Comparison of ENCODE assay signal across 8 cellular contexts in genomic region chr7:43582503-43583423, GRCh38. TPM values are rescaled to one million over a fixed set of nuclear protein-coding genes. Genes with fewer than 3 reads are reported as not detected.
DNase-seq lines count a peak whose midpoint lies in the region; ATAC-seq and TF ChIP-seq lines count a peak whose summit lies in the region.

Gene STK17A, plus strand, starts transcription at chr7:43583108. Its CDS starts 136 bp downstream, at chr7:43583244.

- 0 out of 3 replicates have a peak within 1 kb of the TSS, but pooled peaks have one; percentile 26 for H2BK15ac ChIP-seq in IMR-90 (ENCODE audit: low read depth, low read length)

- intact Hi-C loops in IMR-90 (cut with micrococcal nuclease) (loop anchor here (1.0 to 10.0 kb wide), 4 partner anchors 118 to 648 kb away; partner anchors contain the start of genes MRPL32 and PSMA2), PC-3 (cut with micrococcal nuclease) (loop anchor here (1.0 kb wide), 3 partner anchors 118 to 257 kb away; no protein-coding TSS in a partner anchor)

- peak within 1 kb of the TSS; percentile 58 for H3K18ac ChIP-seq in IMR-90 (ENCODE audit: low read depth, low read length)

- CTCF ChIA-PET in IMR-90 (lab: Yijun Ruan, JAX) (interaction anchor here (0.5 to 2.7 kb wide), 64 partner anchors 8 to 694 kb away, joined by 3 to 104 read pairs (median 4); partner anchors contain the start of genes BLVRA and COA1), PC-3 (lab: Charles Lee) (interaction anchor here (0.5 to 2.4 kb wide), 44 partner anchors 10 to 650 kb away, joined by 3 to 167 read pairs (median 5); partner anchors contain the start of genes BLVRA, MRPL32 and PSMA2)

- H2AK9ac ChIP-seq in IMR-90 (replicated peaks; ENCODE audit: low read depth, low read length, poor library complexity), result peak within 1 kb of the TSS; percentile 91

- POLR2A ChIA-PET in IMR-90 (lab: Charles Lee; ENCODE audit: unreplicated experiment) (interaction anchor here (0.5 to 1.3 kb wide), 12 partner anchors 10 to 303 kb away, joined by 3 to 23 read pairs (median 4); no protein-coding TSS in a partner anchor), PC-3 (lab: Charles Lee; ENCODE audit: unreplicated experiment) (interaction anchor here (0.5 to 1.4 kb wide), 50 partner anchors 9 to 1493 kb away, joined by 3 to 120 read pairs (median 8); partner anchors contain the start of genes COA1, MRPL32 and PSMA2)

- no peaks in the 10 kb centered on the region for H3K9me1 ChIP-seq in IMR-90 (ENCODE audit: insufficient read depth, low read length)

- H3K27me3 ChIP-seq in IMR-90 (ENCODE audit: control insufficient read depth, insufficient read depth, low read length) (peaks cover 2% of the 10 kb centered on the region; the same call in 1 of the 2 replicates), PC-3 (ENCODE audit: low read length) (no peaks in the 10 kb centered on the region), muscle layer of colon (ENCODE audit: control insufficient read depth in 1 of 2, insufficient read depth in 2 of 2, low read length in 2 of 2) (no peaks in the 10 kb centered on the region)

- H3K4me3 ChIP-seq in IMR-90 (ENCODE audit: insufficient read depth, low read depth, low read length) (peak within 1 kb of the TSS; percentile 91), PC-3 (ENCODE audit: low read length) (peak within 1 kb of the TSS; percentile 95), muscle layer of colon (ENCODE audit: low read depth in 1 of 2, low read length in 2 of 2) (peak within 1 kb of the TSS; percentile 81 to 88)

- peak within 1 kb of the TSS; percentile 22; the same call in 1 of the 2 replicates for H4K91ac ChIP-seq in IMR-90 (ENCODE audit: insufficient read depth, low read depth, low read length)

- DNase-seq in DMS153 (lab: John Stamatoyannopoulos, UW) (peak; percentile 93), IMR-90 (peak; percentile 85), PC-3 (peak; percentile 92)
- DNase-seq in activated T-cell treated with anti-CD3 and anti-CD28 coated beads, Interleukin-2, amount 50 U/mL, for 1 hour, result peak; percentile 97
- peak; percentile 90 to 94 for DNase-seq in stimulated activated CD8-positive, alpha-beta memory T cell treated with anti-CD3 and anti-CD28 coated beads, Interleukin-7, amount 100 ng/mL, for 4 hours (ENCODE audit: low read depth in 2 of 2)

- peak within 1 kb of the TSS; percentile 62 for H3K14ac ChIP-seq in IMR-90 (replicated peaks; ENCODE audit: low read depth, low read length)

- no peaks in the 10 kb centered on the region for H3K36me3 ChIP-seq in IMR-90 (ENCODE audit: control insufficient read depth, insufficient read depth, low read length)
- no peaks in the 10 kb centered on the region for H3K36me3 ChIP-seq in PC-3 (ENCODE audit: low read depth, low read length)
- no peaks in the 10 kb centered on the region for H3K36me3 ChIP-seq in muscle layer of colon (ENCODE audit: insufficient read depth, low read length)

- H3K9ac ChIP-seq in IMR-90 (ENCODE audit: low read depth, low read length) (peak within 1 kb of the TSS; percentile 54), PC-3 (ENCODE audit: low read length) (peak within 1 kb of the TSS; percentile 90), muscle layer of colon (ENCODE audit: low read length) (peak within 1 kb of the TSS; percentile 87)

- peak within 1 kb of the TSS; percentile 3; the same call in 1 of the 2 replicates for H4K5ac ChIP-seq in IMR-90 (ENCODE audit: low read depth, low read length)

- H4K20me1 ChIP-seq in IMR-90 (ENCODE audit: insufficient read depth, low read length) (peaks cover 42% of the 10 kb centered on the region), PC-3 (ENCODE audit: low read length) (peaks cover 41% of the 10 kb centered on the region)

- H3F3A ChIP-seq in PC-3 (ENCODE audit: low read length, unreplicated experiment), result no peaks in the 10 kb centered on the region

- TF ChIP-seq POLR2A in IMR-90 (IDR thresholded peaks at IDR 0.05; ENCODE audit: low read depth, low read length), result peak; percentile 99

- peaks cover 48% of the 10 kb centered on the region for H3K79me2 ChIP-seq in PC-3 (ENCODE audit: low read length)

- TF ChIP-seq CTCF in IMR-90 (conservative IDR thresholded peaks at IDR 0.05; ENCODE audit: low read depth, low read length), result peak; percentile 100
- peak; percentile 94 for TF ChIP-seq CTCF in PC-3 (conservative IDR thresholded peaks at IDR 0.05; ENCODE audit: low read depth, low read length)

- no peak within 1 kb of the TSS for H2BK20ac ChIP-seq in IMR-90 (ENCODE audit: low read depth, low read length)

- H3K27ac ChIP-seq in IMR-90 (ENCODE audit: insufficient read depth, low read length) (peak within 1 kb of the TSS; percentile 78), PC-3 (ENCODE audit: low read length) (peak within 1 kb of the TSS; percentile 74), muscle layer of colon (ENCODE audit: low read depth, low read length) (peak within 1 kb of the TSS; percentile 74)

- H3K4me2 ChIP-seq in IMR-90 (ENCODE audit: low read depth, low read length), result peak within 1 kb of the TSS; percentile 76
- peak within 1 kb of the TSS; percentile 84 for H3K4me2 ChIP-seq in PC-3 (ENCODE audit: low read length)

- dilution Hi-C loops in IMR-90 (cut with HindIII; ENCODE audit: low sequenced_read_pairs, unreplicated experiment), result no loop called here

- H3K9me3 ChIP-seq in IMR-90 (ENCODE audit: control insufficient read depth, insufficient read depth, low read length) (no peaks in the 10 kb centered on the region), PC-3 (ENCODE audit: low read length) (no peaks in the 10 kb centered on the region), muscle layer of colon (ENCODE audit: low read length) (no peaks in the 10 kb centered on the region)

- in situ Hi-C loops in IMR-90 (cut with MboI; ENCODE audit: low sequenced_read_pairs), result loop anchor here (5.0 kb wide), 2 partner anchors 120 to 255 kb away; no protein-coding TSS in a partner anchor

- WGBS in IMR-90 (ENCODE audit: extremely low coverage in 2 of 2, insufficient read length in 1 of 2), 2 experiments, result 0% methylated on average over 27 of the region's 83 CpGs; no CpG with 5 or more reads in 1 of the 2 experiments

- H3K79me1 ChIP-seq in IMR-90 (ENCODE audit: low read depth in 1 of 2, low read length in 2 of 2), result peaks cover 0 to 13% of the 10 kb centered on the region in 2 experiments; a peak in 1 of 4 replicates

- H3K9me2 ChIP-seq in PC-3 (replicated peaks; ENCODE audit: low read length), result no peaks in the 10 kb centered on the region

- H3K4ac ChIP-seq in IMR-90 (ENCODE audit: low read depth, low read length), result peak within 1 kb of the TSS; percentile 57

- H2AFZ ChIP-seq in IMR-90 (replicated peaks; ENCODE audit: low read length, poor library complexity), result peak within 1 kb of the TSS; percentile 87
- H2AFZ ChIP-seq in PC-3 (ENCODE audit: low read length), result peak within 1 kb of the TSS; percentile 58

- ATAC-seq in GM21528 (IDR thresholded peaks at IDR 0.05; ENCODE audit: low FRiP score, unreplicated experiment) (peak; percentile 64), IMR-90 (ENCODE audit: low read depth) (peak; percentile 94), PC-3 (peak; percentile 72), esophagus mucosa (peak; percentile 99)

- peak within 1 kb of the TSS; percentile 65 for H2BK5ac ChIP-seq in IMR-90 (ENCODE audit: low read depth, low read length, poor library complexity, severe bottlenecking)

- peak within 1 kb of the TSS; percentile 27 for H2AK5ac ChIP-seq in IMR-90 (ENCODE audit: low read depth, low read length)

- BruUV-seq in IMR-90 (replicated peaks; lab: Mats Ljungman, UMichigan) (no TSS peak), PC-3 (replicated peaks; lab: Mats Ljungman, UMichigan) (no TSS peak)

- H3K4me1 ChIP-seq in IMR-90 (ENCODE audit: control insufficient read depth, insufficient read depth, low read length) (no peaks in the 10 kb centered on the region; the same call in 1 of the 2 replicates), PC-3 (ENCODE audit: insufficient read depth, low read length) (peaks cover 25% of the 10 kb centered on the region), muscle layer of colon (ENCODE audit: insufficient read depth, low read length) (peaks cover 23% of the 10 kb centered on the region)

- peak; percentile 97 for TF ChIP-seq RAD21 in IMR-90 (IDR thresholded peaks at IDR 0.05; ENCODE audit: low read length)

- peak within 1 kb of the TSS; percentile 29 for H2BK120ac ChIP-seq in IMR-90 (ENCODE audit: low read depth, low read length)

- H3K56ac ChIP-seq in IMR-90 (ENCODE audit: extremely low read depth, insufficient read depth, low read length), result peak within 1 kb of the TSS; percentile 89

- H3K23ac ChIP-seq in IMR-90 (ENCODE audit: low read depth, low read length), result peak within 1 kb of the TSS; percentile 80

- peak within 1 kb of the TSS in 1 of 2 experiments; percentile 31; a peak in 1 of 4 replicates for H4K8ac ChIP-seq in IMR-90 (ENCODE audit: low read depth in 2 of 2, low read length in 2 of 2)

TF ChIP-seq in IMR-90, 13 proteins besides CTCF, POLR2A, EP300 and RAD21:
- no peak for TF ChIP-seq NFE2L2 (IDR thresholded peaks at IDR 0.05; ENCODE audit: low read depth, low read length)
- TF ChIP-seq MAZ (IDR thresholded peaks at IDR 0.05; ENCODE audit: borderline replicate concordance, low read depth, low read length), result peak; percentile 91
- peak; percentile 99 for TF ChIP-seq SMC3 (IDR thresholded peaks at IDR 0.05; ENCODE audit: low read depth, low read length)

RNA-seq across cellular contexts. Expression of gene STK17A, which starts in this region (rescaled TPM):
- total RNA-seq in IMR-90 (2012; rRNA removed) (50.5 and 81.9 TPM in 2 replicates), PC-3 (2014; rRNA removed) (75.4 and 82.5 TPM in 2 replicates), esophagus mucosa (14.4 TPM)
- 30.6 and 40.5 TPM in 2 replicates for polyA plus RNA-seq in IMR-90 (2012; rRNA removed)
- polyA plus RNA-seq in IMR-90 (2012; cell fraction: cytosol; rRNA removed), result 8.4 and 11.5 TPM in 2 replicates
- polyA plus RNA-seq in IMR-90 (2012; cell fraction: nucleus; rRNA removed; ENCODE audit: low replicate concordance), result 9.1 and 33.6 TPM in 2 replicates

Comparison
In these comparisons a context has a peak if more than half of its experiments do, and no peak if none do; other contexts are left out.
1. Peak in every context shown above with its lines: DNase-seq, ATAC-seq, H3K4me3 ChIP-seq and H3K27ac ChIP-seq.